ENCODE assay signal across 7 cellular contexts in the genomic region with DNA sequence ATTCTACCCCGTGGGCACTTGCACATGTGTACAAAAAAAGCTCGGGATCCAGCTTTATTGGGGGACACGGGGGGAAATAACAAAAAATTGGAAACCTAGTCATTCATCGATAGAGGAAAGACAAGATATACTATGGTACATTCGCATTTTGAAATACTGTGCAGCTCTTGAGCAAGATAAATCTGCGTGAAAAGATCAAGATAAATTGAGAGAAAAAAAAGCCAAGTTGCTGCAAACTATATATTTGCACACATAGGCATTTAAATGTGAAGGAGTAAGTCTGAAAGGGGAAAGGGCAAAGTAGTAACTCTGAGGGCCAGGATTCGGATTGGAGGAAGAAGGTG. TPM values are rescaled to one million over a fixed set of nuclear protein-coding genes. Genes with fewer than 3 reads are reported as not detected.
A peak's percentile ranks its signal among the peaks of the same experiment; 100 is the strongest.
DNase-seq lines count a peak whose midpoint lies in the region; ATAC-seq and TF ChIP-seq lines count a peak whose summit lies in the region.

No MANE protein-coding gene starts in this region.

- H3K36me3 ChIP-seq in HUES48 (ENCODE audit: control insufficient read depth, insufficient read depth, low read length) (peaks cover 12% of the 10 kb centered on the region), iPS-20b (ENCODE audit: insufficient read depth, low read depth, low read length) (no peaks in the 10 kb centered on the region; the same call in 1 of the 2 replicates), stomach (peaks cover 0 to 7% (median 2%) of the 10 kb centered on the region in 4 donors)

- no peaks in the 10 kb centered on the region for H3K27me3 ChIP-seq in HUES48 (ENCODE audit: control insufficient read depth, insufficient read depth, low read length)
- H3K27me3 ChIP-seq in iPS-20b (ENCODE audit: insufficient read depth, low read length): peaks cover 5% of the 10 kb centered on the region; the same call in 1 of the 2 replicates
- no peaks in the 10 kb centered on the region for H3K27me3 ChIP-seq in stomach

- H3K27me3 Mint-ChIP-seq in activated naive CD8-positive, alpha-beta T cell: peaks cover 2% of the 10 kb centered on the region

- H3K27ac Mint-ChIP-seq in activated naive CD8-positive, alpha-beta T cell: peak overlapping the region; percentile 96

- no peak for TF ChIP-seq EP300 in stomach (IDR thresholded peaks at IDR 0.05)

- H3K4me3 ChIP-seq in HUES48 (ENCODE audit: low read depth, low read length) (peak overlapping the region; percentile 71), iPS-20b (ENCODE audit: low read length) (peak overlapping the region; percentile 94), stomach (peak overlapping the region; percentile 57 to 78 (median 74))

- H3K4me1 Mint-ChIP-seq in activated naive CD8-positive, alpha-beta T cell (ENCODE audit: low read depth): peaks cover 39% of the 10 kb centered on the region

- no peaks in the 10 kb centered on the region for H3K9me3 Mint-ChIP-seq in activated naive CD8-positive, alpha-beta T cell (ENCODE audit: low read depth)

- 15 to 21% (median 16%) methylated on average over 7 of the region's 7 CpGs for WGBS in stomach, 5 donors

- ATAC-seq in HG02763 (IDR thresholded peaks at IDR 0.05; ENCODE audit: unreplicated experiment): no peak

- H3K9ac ChIP-seq in HUES48 (ENCODE audit: low read depth, low read length) (peak overlapping the region; percentile 69; the same call in 1 of the 2 replicates), iPS-20b (ENCODE audit: low read depth, low read length) (peak overlapping the region; percentile 84; the same call in 1 of the 2 replicates)

- peaks cover 13% of the 10 kb centered on the region for H3K36me3 Mint-ChIP-seq in activated naive CD8-positive, alpha-beta T cell

- H3K9me3 ChIP-seq in HUES48 (ENCODE audit: control insufficient read depth, insufficient read depth, low read length) (no peaks in the 10 kb centered on the region), iPS-20b (ENCODE audit: insufficient read depth, low read depth, low read length) (no peaks in the 10 kb centered on the region), stomach (no peaks in the 10 kb centered on the region)

- DNase-seq in stomach (no peak), iPS-NIHi11 (ENCODE audit: low spot score) (no peak), GM13976 (ENCODE audit: low spot score) (no peak)

- H3K4me1 ChIP-seq in HUES48 (ENCODE audit: control insufficient read depth, insufficient read depth, low read length): no peaks in the 10 kb centered on the region; the same call in 1 of the 2 replicates
- peaks cover 4% of the 10 kb centered on the region; the same call in 1 of the 2 replicates for H3K4me1 ChIP-seq in iPS-20b (ENCODE audit: insufficient read depth, low read length)
- H3K4me1 ChIP-seq in stomach: peaks cover 18 to 41% (median 32%) of the 10 kb centered on the region in 4 donors

- TF ChIP-seq CTCF in stomach (IDR thresholded peaks at IDR 0.05) (no peak), GM13976 (IDR thresholded peaks at IDR 0.05; ENCODE audit: borderline replicate concordance, control extremely low read depth, extremely low read depth, insufficient read depth, missing control alignments) (no peak)

- peak overlapping the region; percentile 98 for H3K4me3 Mint-ChIP-seq in activated naive CD8-positive, alpha-beta T cell

- H3K27ac ChIP-seq in HUES48 (ENCODE audit: low read depth, low read length) (peak overlapping the region; percentile 21), iPS-20b (ENCODE audit: low read length) (peak overlapping the region; percentile 38), stomach (peak overlapping the region; percentile 86 to 95 (median 90))

- in situ Hi-C loops in GM13976 (cut with MboI; ENCODE audit: low sequenced_read_pairs, unreplicated experiment): no loop called here

- intact Hi-C loops in stomach (cut with DNase I; ENCODE audit: low total_unique reads): no loop called here

- TF ChIP-seq POLR2A in stomach (IDR thresholded peaks at IDR 0.05): no peak

RNA-seq across cellular contexts. Expression of gene UBR1, which starts 0.6 kb away (rescaled TPM):
- total RNA-seq in stomach: 100 to 1,000 TPM in 1 of 5 donors, 10 to 100 TPM in 3, 1 to 10 TPM in 1; 6.7 to 124 (median 25.4) TPM
- 1 to 10 TPM; 3.1 to 6.0 (median 3.6) TPM for polyA plus RNA-seq in stomach

RNA-seq across cellular contexts. Expression of gene TMEM62, which starts 26.9 kb away (rescaled TPM):
- total RNA-seq in stomach: 10 to 100 TPM; 13.6 to 92.0 (median 65.3) TPM
- polyA plus RNA-seq in stomach: 10 to 100 TPM in 1 of 3 donors, 1 to 10 TPM in 2; 5.5 to 16.6 (median 7.8) TPM

Comparison
In these comparisons a context has a peak if more than half of its experiments do, and no peak if none do; other contexts are left out.
1. H3K27ac ChIP-seq: peak in every context shown above with its lines; median percentile 90 in stomach; 38 in iPS-20b; 21 in HUES48.